ENCODE assay signal across 10 cellular contexts in genomic region chr19:3389876-3390361, GRCh38. TPM values are rescaled to one million over a fixed set of nuclear protein-coding genes. Genes with fewer than 3 reads are reported as not detected.
DNase-seq lines count a peak whose midpoint lies in the region; ATAC-seq, FAIRE-seq and TF ChIP-seq lines count a peak whose summit lies in the region.
"Had no signal": no experiment of that assay in that cellular context is flagged by ENCODE, and none has a peak within 500 bp of the region (broad histone marks: within the 10 kb centered on the region; RNA-seq: fewer than 3 reads in every experiment).

No MANE protein-coding gene starts in this region.

- no TSS peak for BruUV-seq in IMR-90 (replicated peaks; lab: Mats Ljungman, UMichigan)

- H3K4me2 ChIP-seq in IMR-90 (ENCODE audit: low read depth, low read length), result no peak overlapping the region

- in situ Hi-C loops in IMR-90 (cut with MboI; ENCODE audit: low sequenced_read_pairs), result no loop called here

- H3K36me3 Mint-ChIP-seq in WTC11, result no peaks in the 10 kb centered on the region

- H2BK15ac ChIP-seq in IMR-90 (ENCODE audit: low read depth, low read length), result no peak overlapping the region

- POLR2A ChIA-PET in IMR-90 (lab: Charles Lee; ENCODE audit: unreplicated experiment), result no interaction called here
- POLR2A ChIA-PET in WTC11 (lab: Charles Lee), result no interaction called here

- H3K9me3 ChIP-seq in IMR-90 (ENCODE audit: control insufficient read depth, insufficient read depth, low read length), result no peaks in the 10 kb centered on the region
- H3K9me3 ChIP-seq in suprapubic skin, result no peaks in the 10 kb centered on the region

- no peak overlapping the region for H2BK20ac ChIP-seq in IMR-90 (ENCODE audit: low read depth, low read length)

- H3K36me3 ChIP-seq in IMR-90 (ENCODE audit: control insufficient read depth, insufficient read depth, low read length), result peaks cover 21% of the 10 kb centered on the region; the same call in 1 of the 2 replicates
- H3K36me3 ChIP-seq in suprapubic skin, result peaks cover 14% of the 10 kb centered on the region

- H3K27me3 ChIP-seq in IMR-90 (ENCODE audit: control insufficient read depth, insufficient read depth, low read length) (no peaks in the 10 kb centered on the region), suprapubic skin (no peaks in the 10 kb centered on the region)

- H3K9ac ChIP-seq in IMR-90 (ENCODE audit: low read depth, low read length), result no peak overlapping the region

- no peak overlapping the region for H3K4ac ChIP-seq in IMR-90 (ENCODE audit: low read depth, low read length)

- H3K18ac ChIP-seq in IMR-90 (ENCODE audit: low read depth, low read length), result no peak overlapping the region

- intact Hi-C loops in IMR-90 (cut with micrococcal nuclease), result no loop called here

- TF ChIP-seq CTCF in IMR-90 (conservative IDR thresholded peaks at IDR 0.05; ENCODE audit: low read depth, low read length), result no peak
- no peak for TF ChIP-seq CTCF in WTC11 (IDR thresholded peaks at IDR 0.05)
- TF ChIP-seq CTCF in suprapubic skin (IDR thresholded peaks at IDR 0.05), result no peak

- peaks cover 6 to 65% of the 10 kb centered on the region in 2 experiments for H3K79me1 ChIP-seq in IMR-90 (ENCODE audit: low read depth in 1 of 2, low read length in 2 of 2)

- H4K5ac ChIP-seq in IMR-90 (ENCODE audit: low read depth, low read length), result no peak overlapping the region

- no peak overlapping the region for H2BK5ac ChIP-seq in IMR-90 (ENCODE audit: low read depth, low read length, poor library complexity, severe bottlenecking)

- peaks cover 97% of the 10 kb centered on the region for H4K20me1 ChIP-seq in IMR-90 (ENCODE audit: insufficient read depth, low read length)

- no peak overlapping the region for H3K27ac ChIP-seq in IMR-90 (ENCODE audit: insufficient read depth, low read length)
- H3K27ac ChIP-seq in suprapubic skin, result peak overlapping the region; percentile 80

- no peak overlapping the region for H4K91ac ChIP-seq in IMR-90 (ENCODE audit: insufficient read depth, low read depth, low read length)

- no peak for TF ChIP-seq POLR2A in IMR-90 (IDR thresholded peaks at IDR 0.05; ENCODE audit: low read depth, low read length)
- TF ChIP-seq POLR2A in suprapubic skin (IDR thresholded peaks at IDR 0.05), result no peak
- TF ChIP-seq POLR2A in GM12891 (IDR thresholded peaks at IDR 0.05; ENCODE audit: low read depth, low read length), result no peak

- peaks cover 15% of the 10 kb centered on the region for H3K4me1 Mint-ChIP-seq in WTC11

- peaks cover 21% of the 10 kb centered on the region for H3K9me1 ChIP-seq in IMR-90 (ENCODE audit: insufficient read depth, low read length)

- H3K4me3 ChIP-seq in IMR-90 (ENCODE audit: insufficient read depth, low read depth, low read length) (no peak overlapping the region), suprapubic skin (peak overlapping the region; percentile 22)

- peak; percentile 39 for DNase-seq in IMR-90
- DNase-seq in WTC11 (ENCODE audit: low spot score), result peak; percentile 58
- DNase-seq in iPS-NIHi11 (ENCODE audit: low spot score), result peak; percentile 74
- DNase-seq in suprapubic skin (ENCODE audit: low spot score in 2 of 2), result no peak
- no peak for DNase-seq in GM12891 (ENCODE audit: insufficient read length, low spot score)
- DNase-seq in GDM1 (lab: John Stamatoyannopoulos, UW), result no peak
- DNase-seq: stimulated activated CD4-positive, alpha-beta T cell treated with anti-CD3 and anti-CD28 coated beads, Interleukin-4, amount 100 ng/mL, for 24 hours had no signal

- CTCF ChIA-PET in IMR-90 (lab: Yijun Ruan, JAX), result no interaction called here
- CTCF ChIA-PET in WTC11 (lab: Charles Lee), result interaction anchor here (1.2 kb wide), 1 partner anchor 39 kb away, joined by 6 read pairs; no protein-coding TSS in a partner anchor

- peak overlapping the region; percentile 24 for H2AK9ac ChIP-seq in IMR-90 (replicated peaks; ENCODE audit: low read depth, low read length, poor library complexity)

- H2AK5ac ChIP-seq in IMR-90 (ENCODE audit: low read depth, low read length), result 0 out of 2 replicates have a peak overlapping the region, but pooled peaks have one; percentile 9

- ATAC-seq in IMR-90 (ENCODE audit: low read depth) (no peak), WTC11 (peak; percentile 89), HG03378 (IDR thresholded peaks at IDR 0.05; ENCODE audit: unreplicated experiment) (no peak), HG03280 (IDR thresholded peaks at IDR 0.05; ENCODE audit: unreplicated experiment) (no peak)

- H2BK120ac ChIP-seq in IMR-90 (ENCODE audit: low read depth, low read length), result no peak overlapping the region

- TF ChIP-seq RAD21 in IMR-90 (IDR thresholded peaks at IDR 0.05; ENCODE audit: low read length), result no peak

- H3K4me3 Mint-ChIP-seq in WTC11, result peak overlapping the region; percentile 36; the same call in 1 of the 2 replicates

- H3K23ac ChIP-seq in IMR-90 (ENCODE audit: low read depth, low read length), result no peak overlapping the region

- dilution Hi-C loops in IMR-90 (cut with HindIII; ENCODE audit: low sequenced_read_pairs, unreplicated experiment), result no loop called here

- 0 out of 2 replicates have a peak overlapping the region, but pooled peaks have one; percentile 32 for H3K27ac Mint-ChIP-seq in WTC11

- no peak overlapping the region for H3K56ac ChIP-seq in IMR-90 (ENCODE audit: extremely low read depth, insufficient read depth, low read length)

- no peaks in the 10 kb centered on the region for H3K9me3 Mint-ChIP-seq in WTC11

- no peak for FAIRE-seq in GM12891 (lab: Jason Lieb, UNC)
- FAIRE-seq: islet of Langerhans had no signal

- no peak overlapping the region for H3K14ac ChIP-seq in IMR-90 (replicated peaks; ENCODE audit: low read depth, low read length)

- H4K8ac ChIP-seq in IMR-90 (ENCODE audit: low read depth in 2 of 2, low read length in 2 of 2), result no peak overlapping the region

- peaks cover 34% of the 10 kb centered on the region for H3K4me1 ChIP-seq in IMR-90 (ENCODE audit: control insufficient read depth, insufficient read depth, low read length)
- peaks cover 57% of the 10 kb centered on the region for H3K4me1 ChIP-seq in suprapubic skin

- H2AFZ ChIP-seq in IMR-90 (replicated peaks; ENCODE audit: low read length, poor library complexity), result peak overlapping the region; percentile 14

- no peak for TF ChIP-seq EP300 in suprapubic skin (IDR thresholded peaks at IDR 0.05)

- H3K27me3 Mint-ChIP-seq in WTC11 (ENCODE audit: low read depth), result peaks cover 9% of the 10 kb centered on the region; the same call in 1 of the 2 replicates

- whole genome bisulfite sequencing in IMR-90 (ENCODE audit: extremely low coverage in 2 of 2, insufficient read length in 1 of 2), 2 experiments, result 20% methylated on average over 1 of the region's 17 CpGs; no CpG with 5 or more reads in 1 of the 2 experiments
- 32% methylated on average over 8 of the region's 17 CpGs for WGBS in suprapubic skin

TF ChIP-seq in IMR-90, 13 proteins besides CTCF, POLR2A, EP300 and RAD21:
- peak; percentile 72 for TF ChIP-seq CEBPB (IDR thresholded peaks at IDR 0.05; ENCODE audit: low read depth, low read length)
- no peak for TF ChIP-seq CHD1 (IDR thresholded peaks at IDR 0.05; ENCODE audit: low read depth, low read length)

TF ChIP-seq in WTC11, 78 proteins besides CTCF, POLR2A, EP300 and RAD21 (continues in another document):
- TF ChIP-seq MAX (CRISPR knock-in tag; IDR thresholded peaks at IDR 0.05) (no peak), PREB (CRISPR knock-in tag; IDR thresholded peaks at IDR 0.05; ENCODE audit: borderline replicate concordance) (no peak)

TF ChIP-seq in GM12891, 5 proteins besides CTCF, POLR2A, EP300 and RAD21:
- TF ChIP-seq TAF1 (IDR thresholded peaks at IDR 0.05; ENCODE audit: low read depth, low read length) (no peak), POU2F2 (IDR thresholded peaks at IDR 0.05; ENCODE audit: low read depth, low read length) (no peak), SPI1 (IDR thresholded peaks at IDR 0.05; ENCODE audit: low read depth, low read length) (no peak), POLR2AphosphoS5 (IDR thresholded peaks at IDR 0.05; ENCODE audit: low read depth, low read length) (no peak), PAX5 (IDR thresholded peaks at IDR 0.05; ENCODE audit: insufficient read depth, low read length, severe bottlenecking) (no peak)

RNA-seq across cellular contexts. Expression of gene NFIC, which starts 23.5 kb away (rescaled TPM):
- 21.9 and 26.9 TPM in 2 replicates for total RNA-seq in IMR-90 (2012; rRNA removed)
- 29.2 and 32.1 TPM in 2 replicates for polyA plus RNA-seq in IMR-90 (2012; rRNA removed)
- polyA plus RNA-seq in IMR-90 (2012; cell fraction: cytosol; rRNA removed), result 19.6 and 28.1 TPM in 2 replicates
- 23.6 and 45.1 TPM in 2 replicates for polyA plus RNA-seq in IMR-90 (2012; cell fraction: nucleus; rRNA removed; ENCODE audit: low replicate concordance)
- 3.5 to 4.4 TPM (median 4.0 TPM) in 3 replicates for total RNA-seq in WTC11 (2021)
- total RNA-seq in suprapubic skin, result 100 to 1,000 TPM; 135 to 234 (median 194) TPM
- polyA plus RNA-seq in GM12891 (2012; ENCODE audit: low read depth, missing spikeins), result 7.2 TPM

Comparison
In these comparisons a context has a peak if more than half of its experiments do, and no peak if none do; other contexts are left out.
1. DNase-seq: peak in IMR-90 (single experiment), WTC11 (single experiment) and iPS-NIHi11 (single experiment); none in suprapubic skin (0 of 2), GM12891 (single experiment) and GDM1 (single experiment).